In the genomic region with DNA sequence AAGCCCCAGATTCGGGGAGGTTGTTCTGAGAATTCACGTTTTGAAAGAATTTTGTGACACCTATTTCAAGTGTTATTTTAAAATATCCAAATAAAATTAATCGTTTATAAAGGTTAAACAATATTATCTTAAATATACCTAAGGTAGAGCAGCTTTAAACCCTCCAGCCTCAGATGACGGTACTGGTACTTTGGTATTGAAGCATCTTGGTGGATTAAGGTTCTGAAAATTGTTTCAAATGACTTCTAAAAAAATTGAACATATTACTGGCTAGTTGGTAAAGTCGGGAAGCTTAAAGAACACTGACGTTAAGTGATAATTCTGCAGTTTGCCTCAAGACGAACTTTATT, we compare ENCODE assay signal across 8 cellular contexts. TPM values are rescaled to one million over a fixed set of nuclear protein-coding genes. Genes with fewer than 3 reads are reported as not detected.
DNase-seq lines count a peak whose midpoint lies in the region; ATAC-seq and TF ChIP-seq lines count a peak whose summit lies in the region.

No MANE protein-coding gene starts in this region.

- H3K36me3 ChIP-seq in BLaER1 treated with 17β-estradiol and CSF1 and Interleukin-3, amounts not matched to agents 10 nM and 100 nM: peaks cover 35 to 38% (median 36%) of the 10 kb centered on the region in 11 experiments
- H3K36me3 ChIP-seq in ectodermal cell (ENCODE audit: control insufficient read depth, insufficient read depth, low read length): peaks cover 5% of the 10 kb centered on the region

- no peak for TF ChIP-seq CTCF in NB4 (IDR thresholded peaks at IDR 0.05; ENCODE audit: low read depth, low read length)
- TF ChIP-seq CTCF in neural crest cell (conservative IDR thresholded peaks at IDR 0.05): no peak
- TF ChIP-seq CTCF in GM13977 (IDR thresholded peaks at IDR 0.05; ENCODE audit: extremely low read depth, insufficient read depth, missing control alignments): no peak

- H3K4me2 ChIP-seq in BLaER1 treated with 17β-estradiol and CSF1 and Interleukin-3, amounts not matched to agents 10 nM and 100 nM: peak overlapping the region; percentile 14 to 97 (median 61); a peak in 16 of 22 replicates

- peak overlapping the region; percentile 80 to 89 (median 85); a peak in 18 of 22 replicates for H3K9ac ChIP-seq in BLaER1 treated with 17β-estradiol and CSF1 and Interleukin-3, amounts not matched to agents 10 nM and 100 nM

- in situ Hi-C loops in GM13977 (cut with MboI; ENCODE audit: low pct_unique_long_range_greater_than_20kb, low sequenced_read_pairs, unreplicated experiment): loop anchor here (10.0 kb wide), 1 partner anchor 135 kb away; no protein-coding TSS in a partner anchor

- H3K4me3 ChIP-seq in BLaER1 treated with 17β-estradiol and CSF1 and Interleukin-3, amounts not matched to agents 10 nM and 100 nM: peak overlapping the region; percentile 71 to 86 (median 75); a peak in 18 of 20 replicates
- peak overlapping the region; percentile 6 for H3K4me3 ChIP-seq in NB4 (ENCODE audit: low read depth, low read length)
- peak overlapping the region; percentile 66 for H3K4me3 ChIP-seq in ectodermal cell (ENCODE audit: insufficient read depth, low read depth, low read length)

- H3K27ac ChIP-seq in BLaER1 treated with 17β-estradiol and CSF1 and Interleukin-3, amounts not matched to agents 10 nM and 100 nM: peak overlapping the region; percentile 75 to 92 (median 86); a peak in 21 of 22 replicates
- H3K27ac ChIP-seq in ectodermal cell (ENCODE audit: insufficient read depth, low read depth, low read length, poor library complexity, severe bottlenecking): no peak overlapping the region

- H3K4me1 ChIP-seq in BLaER1 treated with 17β-estradiol and CSF1 and Interleukin-3, amounts not matched to agents 10 nM and 100 nM: peaks cover 11 to 21% (median 14%) of the 10 kb centered on the region in 10 experiments
- H3K4me1 ChIP-seq in ectodermal cell (ENCODE audit: control insufficient read depth, insufficient read depth, low read length): no peaks in the 10 kb centered on the region

- H3K27me3 ChIP-seq in BLaER1 treated with 17β-estradiol and CSF1 and Interleukin-3, amounts not matched to agents 10 nM and 100 nM: no peaks in the 10 kb centered on the region
- H3K27me3 ChIP-seq in ectodermal cell (ENCODE audit: control insufficient read depth, insufficient read depth, low read length, poor library complexity, severe bottlenecking): no peaks in the 10 kb centered on the region

- no peaks in the 10 kb centered on the region for H3K27me3 Mint-ChIP-seq in neural crest cell (ENCODE audit: low read depth)

- H3K4me3 Mint-ChIP-seq in neural crest cell: peak overlapping the region; percentile 96

- H4K20me1 ChIP-seq in BLaER1 treated with 17β-estradiol and CSF1 and Interleukin-3, amounts not matched to agents 10 nM and 100 nM: no peaks in the 10 kb centered on the region

- H3K27ac Mint-ChIP-seq in neural crest cell (ENCODE audit: unreplicated experiment): no peak overlapping the region

- 94 to 97% methylated on average over 3 to 4 of the region's 7 CpGs for WGBS in ectodermal cell, 2 experiments

- no peak for DNase-seq in NB4 (ENCODE audit: low read depth)
- no peak for DNase-seq in neural crest cell (ENCODE audit: low read depth, low spot score)
- no peak for DNase-seq in NCI-H226
- no peak for DNase-seq in GM13977 (ENCODE audit: low spot score)
- no peak for DNase-seq in NCI-H1930 (lab: John Stamatoyannopoulos, UW)

- peaks cover 22% of the 10 kb centered on the region for H3K4me1 Mint-ChIP-seq in neural crest cell

- H3K36me3 Mint-ChIP-seq in neural crest cell (ENCODE audit: low read depth): peaks cover 11% of the 10 kb centered on the region

- no peak for ATAC-seq in HG02798 (IDR thresholded peaks at IDR 0.05; ENCODE audit: poor library complexity, unreplicated experiment)

- H3K9me3 ChIP-seq in BLaER1 treated with 17β-estradiol and CSF1 and Interleukin-3, amounts not matched to agents 10 nM and 100 nM (replicated peaks in 1 of 11): no peaks in the 10 kb centered on the region
- no peaks in the 10 kb centered on the region for H3K9me3 ChIP-seq in ectodermal cell (ENCODE audit: control insufficient read depth, low read length)

- TF ChIP-seq POLR2A in NB4 (IDR thresholded peaks at IDR 0.05; ENCODE audit: extremely low read depth, insufficient read length): no peak

- no peaks in the 10 kb centered on the region for H3K9me3 Mint-ChIP-seq in neural crest cell

RNA-seq across cellular contexts. Expression of a gene that starts 0.4 kb away (rescaled TPM):
- 29.2 TPM for polyA plus RNA-seq in ectodermal cell (2013, experiment 1 of 4)
- polyA plus RNA-seq in ectodermal cell (2013, experiment 2 of 4): 33.7 TPM
- polyA plus RNA-seq in ectodermal cell (2013, experiment 3 of 4): 19.9 TPM
- polyA plus RNA-seq in ectodermal cell (2013, experiment 4 of 4): 20.5 TPM
- total RNA-seq in neural crest cell: 43.1 and 47.0 TPM in 2 replicates

RNA-seq across cellular contexts. Expression of a gene that starts 31.5 kb away (rescaled TPM):
- polyA plus RNA-seq in ectodermal cell (2013, experiment 1 of 4): not detected
- 0.04 TPM for polyA plus RNA-seq in ectodermal cell (2013, experiment 2 of 4)
- polyA plus RNA-seq in ectodermal cell (2013, experiment 3 of 4): 0.05 TPM
- polyA plus RNA-seq in ectodermal cell (2013, experiment 4 of 4): 0.12 TPM
- 0.11 and 0.19 TPM in 2 replicates for total RNA-seq in neural crest cell

RNA-seq across cellular contexts. Expression of a gene that starts 49.1 kb away (rescaled TPM):
- polyA plus RNA-seq in ectodermal cell (2013, experiment 1 of 4): not detected
- polyA plus RNA-seq in ectodermal cell (2013, experiment 2 of 4): not detected
- not detected for polyA plus RNA-seq in ectodermal cell (2013, experiment 3 of 4)
- polyA plus RNA-seq in ectodermal cell (2013, experiment 4 of 4): not detected
- total RNA-seq in neural crest cell: not detected in 2 replicates

RNA-seq across cellular contexts. Expression of a gene that starts 55.5 kb away (rescaled TPM):
- not detected for polyA plus RNA-seq in ectodermal cell (2013, experiment 1 of 4)
- not detected for polyA plus RNA-seq in ectodermal cell (2013, experiment 2 of 4)
- polyA plus RNA-seq in ectodermal cell (2013, experiment 3 of 4): 0.27 TPM
- polyA plus RNA-seq in ectodermal cell (2013, experiment 4 of 4): 0.12 TPM
- total RNA-seq in neural crest cell: not detected in 2 replicates

Comparison
In these comparisons a context has a peak if more than half of its experiments do, and no peak if none do; other contexts are left out.
1. H3K4me3 ChIP-seq: peak in every context shown above with its lines; median percentile 75 in BLaER1 treated with 17β-estradiol and CSF1 and Interleukin-3, amounts not matched to agents 10 nM and 100 nM; 66 in ectodermal cell; 6 in NB4.